In the genomic region with DNA sequence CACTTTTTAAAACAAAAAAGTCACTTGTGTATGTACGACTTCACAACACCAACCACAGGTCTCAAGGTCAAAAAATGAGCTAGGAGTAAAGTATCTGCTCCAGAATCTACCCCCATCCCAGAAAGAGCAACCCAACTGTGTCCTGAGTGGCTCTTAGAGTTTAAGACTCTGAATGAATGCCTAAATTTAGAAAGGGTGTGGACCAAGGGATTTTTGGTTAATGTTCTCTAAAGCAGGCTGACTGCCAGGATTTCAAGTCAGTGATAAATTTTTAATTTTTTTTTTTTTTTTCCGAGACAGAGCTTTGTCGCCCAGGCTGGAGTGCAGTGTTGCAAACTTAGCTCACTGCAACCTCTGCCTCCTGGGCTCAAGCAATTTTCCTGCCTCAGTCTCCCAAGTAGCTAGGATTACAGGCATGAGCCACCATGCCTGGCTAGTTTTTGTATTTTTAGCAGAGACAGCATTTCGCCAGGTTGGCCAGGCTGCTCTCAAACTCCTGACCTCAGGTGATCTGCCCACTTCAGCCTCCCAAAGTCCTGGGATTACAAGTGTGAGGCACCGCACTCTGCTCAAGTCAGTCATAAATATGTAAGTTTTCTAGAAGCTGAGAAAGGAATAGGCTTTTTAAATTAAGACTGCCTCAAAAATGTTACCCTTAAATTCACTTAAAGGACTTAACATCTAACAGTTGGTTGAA, we compare ENCODE assay signal across 12 cellular contexts. TPM values are rescaled to one million over a fixed set of nuclear protein-coding genes. Genes with fewer than 3 reads are reported as not detected.
DNase-seq lines count a peak whose midpoint lies in the region; ATAC-seq and TF ChIP-seq lines count a peak whose summit lies in the region.
"Had no signal": no experiment of that assay in that cellular context is flagged by ENCODE, and none has a peak within 500 bp of the region (broad histone marks: within the 10 kb centered on the region; RNA-seq: fewer than 3 reads in every experiment).

No MANE protein-coding gene starts in this region.

- H3K4me1 Mint-ChIP-seq in activated T-helper 2 cell treated with anti-CD3 and anti-CD28 coated beads, Interferon-gamma antibody, Interleukin-2, Interleukin-4, amounts not matched to agents 10 μg/mL and 5 μg/mL and 100 μg/mL, durations not matched to agents 14 hours and 24 hours and 36 hours (ENCODE audit: low read depth) = peaks cover 48% of the 10 kb centered on the region
- H3K4me1 Mint-ChIP-seq in stimulated activated naive B cell treated with anti-CD40 and anti-IgM and Interleukin-4, amounts not matched to agents 10 μg/mL and 1 μg/mL and 100 μg/mL, for 72 hours = peaks cover 20 to 35% of the 10 kb centered on the region in 2 donors

- peaks cover 45% of the 10 kb centered on the region for H3K36me3 Mint-ChIP-seq in activated T-helper 2 cell treated with anti-CD3 and anti-CD28 coated beads, Interferon-gamma antibody, Interleukin-2, Interleukin-4, amounts not matched to agents 10 μg/mL and 5 μg/mL and 100 μg/mL, durations not matched to agents 14 hours and 24 hours and 36 hours (ENCODE audit: low read depth)
- H3K36me3 Mint-ChIP-seq in stimulated activated naive B cell treated with anti-CD40 and anti-IgM and Interleukin-4, amounts not matched to agents 10 μg/mL and 1 μg/mL and 100 μg/mL, for 72 hours = peaks cover 6 to 25% of the 10 kb centered on the region in 2 donors

- H3K27ac Mint-ChIP-seq in activated T-helper 2 cell treated with anti-CD3 and anti-CD28 coated beads, Interferon-gamma antibody, Interleukin-2, Interleukin-4, amounts not matched to agents 10 μg/mL and 5 μg/mL and 100 μg/mL, durations not matched to agents 14 hours and 24 hours and 36 hours = peak overlapping the region; percentile 67
- peak overlapping the region; percentile 6 for H3K27ac Mint-ChIP-seq in stimulated activated naive B cell treated with anti-CD40 and anti-IgM and Interleukin-4, amounts not matched to agents 10 μg/mL and 1 μg/mL and 100 μg/mL, for 72 hours

- intact Hi-C loops in activated T-helper 2 cell treated with anti-CD3 and anti-CD28 coated beads, Interferon-gamma antibody, Interleukin-2, Interleukin-4, amounts not matched to agents 10 μg/mL and 5 μg/mL and 100 μg/mL, durations not matched to agents 14 hours and 24 hours and 36 hours (cut with micrococcal nuclease) = loop anchor here (1.0 kb wide), 1 partner anchor 18 kb away; no protein-coding TSS in a partner anchor

- no peaks in the 10 kb centered on the region for H3K9me3 Mint-ChIP-seq in activated T-helper 2 cell treated with anti-CD3 and anti-CD28 coated beads, Interferon-gamma antibody, Interleukin-2, Interleukin-4, amounts not matched to agents 10 μg/mL and 5 μg/mL and 100 μg/mL, durations not matched to agents 14 hours and 24 hours and 36 hours
- no peaks in the 10 kb centered on the region for H3K9me3 Mint-ChIP-seq in stimulated activated naive B cell treated with anti-CD40 and anti-IgM and Interleukin-4, amounts not matched to agents 10 μg/mL and 1 μg/mL and 100 μg/mL, for 72 hours
- H3K9me3 Mint-ChIP-seq: neural crest cell had no signal

- no peaks in the 10 kb centered on the region for H3K27me3 Mint-ChIP-seq in activated T-helper 2 cell treated with anti-CD3 and anti-CD28 coated beads, Interferon-gamma antibody, Interleukin-2, Interleukin-4, amounts not matched to agents 10 μg/mL and 5 μg/mL and 100 μg/mL, durations not matched to agents 14 hours and 24 hours and 36 hours (ENCODE audit: low read depth)
- H3K27me3 Mint-ChIP-seq in stimulated activated naive B cell treated with anti-CD40 and anti-IgM and Interleukin-4, amounts not matched to agents 10 μg/mL and 1 μg/mL and 100 μg/mL, for 72 hours = no peaks in the 10 kb centered on the region

- H3K4me3 ChIP-seq in GM12864 (ENCODE audit: low read depth, low read length) = peak overlapping the region; percentile 39; the same call in 1 of the 2 replicates
- H3K4me3 ChIP-seq: esophagus squamous epithelium, SJSA1 had no signal

- ATAC-seq in stimulated activated naive B cell treated with anti-CD40 and anti-IgM and Interleukin-4, amounts not matched to agents 10 μg/mL and 1 μg/mL and 100 μg/mL, for 72 hours (replicated peaks) = no peak
- ATAC-seq in GM21717 (IDR thresholded peaks at IDR 0.05; ENCODE audit: unreplicated experiment) = no peak

- DNase-seq in GM12864 (ENCODE audit: low read depth) (no peak), hepatic stellate cell (ENCODE audit: low spot score) (peak; percentile 60), GM10248 (ENCODE audit: extremely low spot score) (no peak), SIG-M5 treated with dmso at 0.1 percent for 504 hours (lab: John Stamatoyannopoulos, UW; ENCODE audit: unreplicated experiment) (no peak)
- DNase-seq in activated T-helper 2 cell treated with anti-CD3 and anti-CD28 coated beads, Interferon-gamma antibody, Interleukin-2, Interleukin-4, amounts not matched to agents 10 μg/mL and 5 μg/mL and 100 μg/mL, durations not matched to agents 14 hours and 24 hours and 36 hours (ENCODE audit: low spot score) = no peak
- no peak for DNase-seq in stimulated activated naive B cell treated with anti-CD40 and anti-IgM and Interleukin-4, amounts not matched to agents 10 μg/mL and 1 μg/mL and 100 μg/mL, for 72 hours
- DNase-seq: activated effector memory CD4-positive, alpha-beta T cell treated with Interleukin-2 at 50 U/mL for 16 hours; esophagus squamous epithelium; NCI-H2081 had no signal

- CTCF ChIA-PET in GM10248 (lab: Yijun Ruan, JAX) = interaction anchor here (1.6 to 6.5 kb wide), 4 partner anchors 8 to 49 kb away, joined by 3 to 40 read pairs (median 16); no protein-coding TSS in a partner anchor

- no peak for TF ChIP-seq CTCF in GM12864 (IDR thresholded peaks at IDR 0.05; ENCODE audit: low read depth, low read length, missing control alignments)
- TF ChIP-seq CTCF in GM10248 (IDR thresholded peaks at IDR 0.05; ENCODE audit: control extremely low read depth, extremely low read depth, low read depth, missing control alignments) = no peak

- POLR2A ChIA-PET in GM10248 (lab: Yijun Ruan, JAX) = interaction anchor here (0.6 kb wide), 1 partner anchor 29 kb away, joined by 3 read pairs; no protein-coding TSS in a partner anchor

- H3K4me3 Mint-ChIP-seq in activated T-helper 2 cell treated with anti-CD3 and anti-CD28 coated beads, Interferon-gamma antibody, Interleukin-2, Interleukin-4, amounts not matched to agents 10 μg/mL and 5 μg/mL and 100 μg/mL, durations not matched to agents 14 hours and 24 hours and 36 hours (ENCODE audit: low read depth) = peak overlapping the region; percentile 30
- no peak overlapping the region for H3K4me3 Mint-ChIP-seq in stimulated activated naive B cell treated with anti-CD40 and anti-IgM and Interleukin-4, amounts not matched to agents 10 μg/mL and 1 μg/mL and 100 μg/mL, for 72 hours
- H3K4me3 Mint-ChIP-seq: neural crest cell had no signal

RNA-seq across cellular contexts. Expression of a gene that starts 20.2 kb away (rescaled TPM):
- 68.8 and 69.7 TPM in 2 replicates for total RNA-seq in activated T-helper 2 cell treated with anti-CD3 and anti-CD28 coated beads, Interferon-gamma antibody, Interleukin-2, Interleukin-4, amounts not matched to agents 10 μg/mL and 5 μg/mL and 100 μg/mL, durations not matched to agents 14 hours and 24 hours and 36 hours

RNA-seq across cellular contexts. Expression of a gene that starts 51.3 kb away (rescaled TPM):
- 51.4 and 54.0 TPM in 2 replicates for total RNA-seq in activated T-helper 2 cell treated with anti-CD3 and anti-CD28 coated beads, Interferon-gamma antibody, Interleukin-2, Interleukin-4, amounts not matched to agents 10 μg/mL and 5 μg/mL and 100 μg/mL, durations not matched to agents 14 hours and 24 hours and 36 hours
